Comparison of ENCODE assay signal across 30 cellular contexts in genomic region chr6:129525055-129525454, GRCh38.
DNase-seq lines count a peak whose midpoint lies in the region; ATAC-seq and TF ChIP-seq lines count a peak whose summit lies in the region.
"Had no signal": no experiment of that assay in that cellular context is flagged by ENCODE, and none has a peak within 500 bp of the region (broad histone marks: within the 10 kb centered on the region; RNA-seq: fewer than 3 reads in every experiment).

No MANE protein-coding gene starts in this region.

- DNase-seq in DMS 273 treated with DMSO at 0.1 percent for 48 hours (lab: John Stamatoyannopoulos, UW) (peak; percentile 65), HFF-Myc (ENCODE audit: extremely low read depth, low read depth) (peak; percentile 20), astrocyte of the spinal cord (ENCODE audit: low read depth, low spot score) (peak; percentile 48), myocyte (ENCODE audit: low read depth) (peak; percentile 31), COR-L47 (lab: John Stamatoyannopoulos, UW) (no peak)
- no peak for DNase-seq in activated naive CD4-positive, alpha-beta T cell treated with anti-CD3 and anti-CD28 coated beads, Interleukin-2, amount 50 U/mL, for 16 hours
- DNase-seq: activated CD4-positive, alpha-beta memory T cell treated with anti-CD3 and anti-CD28 coated beads, Interleukin-2, amount 10 ng/mL, durations not matched to agents 7 days and 5 days; activated CD8-positive, alpha-beta memory T cell treated with anti-CD3 and anti-CD28 coated beads, Interleukin-2, amount 50 U/mL, for 4 hours; activated naive CD4-positive, alpha-beta T cell treated with Interleukin-2 at 50 U/mL for 16 hours; adrenal gland; BE2C; cerebellar nuclear complex; DMS53; GDM1; KBM-7; left lung; MM.1S; naive B cell; NCI-H2029; NCI-H524 treated with DMSO at 0.1 percent for 48 hours; PC-9; right cardiac atrium; spleen; stimulated activated CD4-positive, alpha-beta T cell treated with anti-CD3 and anti-CD28 coated beads, Interleukin-2, amount 100 ng/mL, for 24 hours; stimulated activated naive CD8-positive, alpha-beta T cell treated with anti-CD3 and anti-CD28 coated beads, Interleukin-15, Interleukin-2, amounts not matched to agents 100 U/mL and 50 U/mL, for 24 hours; testis had no signal

- H3K4me3 ChIP-seq in HFF-Myc (replicated peaks; ENCODE audit: low read depth, low read length) (no peak overlapping the region), astrocyte of the spinal cord (ENCODE audit: low read depth, low read length) (no peak overlapping the region)
- H3K4me3 ChIP-seq: adrenal gland, esophagus muscularis mucosa, left lung, PC-9, spleen, testis had no signal

- ATAC-seq in GM19023 (IDR thresholded peaks at IDR 0.05; ENCODE audit: unreplicated experiment) = no peak
- ATAC-seq: activated CD4-positive, CD25-positive, alpha-beta regulatory T cell treated with anti-CD3 and anti-CD28 coated beads, Interleukin-2, amount 50 U/mL, for 24 hours; left lung; right cardiac atrium; Right ventricle myocardium inferior; stimulated activated naive CD8-positive, alpha-beta T cell treated with anti-CD3 and anti-CD28 coated beads, Interleukin-15, Interleukin-2, amounts not matched to agents 100 U/mL and 50 U/mL, for 24 hours had no signal

- in situ Hi-C loops in astrocyte of the spinal cord (cut with HindIII; ENCODE audit: low sequenced_read_pairs) = no loop called here

- no peak for TF ChIP-seq CTCF in HFF-Myc (IDR thresholded peaks at IDR 0.05; ENCODE audit: low read depth, low read length, missing control alignments)
- no peak for TF ChIP-seq CTCF in astrocyte of the spinal cord (IDR thresholded peaks at IDR 0.05; ENCODE audit: low read depth, low read length)

Comparison
In these comparisons a context has a peak if more than half of its experiments do, and no peak if none do; other contexts are left out.
1. DNase-seq: peak in DMS 273 treated with DMSO at 0.1 percent for 48 hours (single experiment), HFF-Myc (single experiment), astrocyte of the spinal cord (single experiment) and myocyte (single experiment); none in COR-L47 (single experiment) and activated naive CD4-positive, alpha-beta T cell treated with anti-CD3 and anti-CD28 coated beads, Interleukin-2, amount 50 U/mL, for 16 hours (single experiment).